In the genomic region with DNA sequence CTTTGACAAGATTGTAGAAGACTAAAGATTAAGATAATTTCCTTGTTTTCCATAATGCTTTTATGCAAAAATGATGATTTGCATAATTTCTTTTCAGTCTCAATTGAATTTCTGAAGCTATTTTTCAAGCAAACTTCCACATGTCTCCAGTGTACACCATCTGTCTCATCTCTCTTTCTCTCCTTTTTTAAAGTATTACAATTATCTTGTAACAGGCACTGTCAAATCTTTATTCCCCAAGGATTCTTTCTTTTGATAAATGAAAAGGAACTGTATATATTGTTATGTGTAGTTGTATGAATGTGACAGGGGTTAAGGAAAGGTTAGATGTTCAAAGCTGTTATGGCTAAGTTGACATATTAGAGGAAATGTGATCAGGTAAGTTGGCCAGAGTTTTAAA, we compare ENCODE assay signal across 14 cellular contexts. TPM values are rescaled to one million over a fixed set of nuclear protein-coding genes. Genes with fewer than 3 reads are reported as not detected.
DNase-seq lines count a peak whose midpoint lies in the region; ATAC-seq and TF ChIP-seq lines count a peak whose summit lies in the region.
"Had no signal": no experiment of that assay in that cellular context is flagged by ENCODE, and none has a peak within 500 bp of the region (broad histone marks: within the 10 kb centered on the region; RNA-seq: fewer than 3 reads in every experiment).

No MANE protein-coding gene starts in this region.

- ATAC-seq in HG02610 (IDR thresholded peaks at IDR 0.05; ENCODE audit: unreplicated experiment) = no peak
- ATAC-seq: GM12878, HCT116, HepG2 had no signal

- H3K27ac ChIP-seq in osteoblast (ENCODE audit: low read depth, low read length) (peak overlapping the region; percentile 4), adrenal gland (no peak overlapping the region)
- H3K27ac ChIP-seq: GM23248 had no signal

- no peak overlapping the region for H3K4me3 ChIP-seq in osteoblast (ENCODE audit: insufficient read depth, low read length)
- H3K4me3 ChIP-seq in adrenal gland = no peak overlapping the region
- H3K4me3 ChIP-seq: GM12878, GM23248 had no signal

- H3K4me1 ChIP-seq in osteoblast (ENCODE audit: insufficient read depth, low read length) (peaks cover 29% of the 10 kb centered on the region), adrenal gland (replicated peaks in 1 of 2) (no peaks in the 10 kb centered on the region)

- CTCF ChIA-PET in Calu3 (lab: Charles Lee) = no interaction called here

- no peaks in the 10 kb centered on the region for H3K79me2 ChIP-seq in osteoblast (ENCODE audit: insufficient read depth, low read length)

- TF ChIP-seq POLR2A in adrenal gland (IDR thresholded peaks at IDR 0.05) = no peak

- H3K27me3 Mint-ChIP-seq in Calu3 (ENCODE audit: unreplicated experiment) (no peaks in the 10 kb centered on the region), chondrocyte (ENCODE audit: low read depth) (no peaks in the 10 kb centered on the region)

- H3K9me3 Mint-ChIP-seq in Calu3 (ENCODE audit: low read depth, unreplicated experiment) (no peaks in the 10 kb centered on the region), chondrocyte (ENCODE audit: low read depth) (no peaks in the 10 kb centered on the region)

- H3K4me2 ChIP-seq in osteoblast (ENCODE audit: insufficient read depth, low read length) = no peak overlapping the region

- intact Hi-C loops in Calu3 (cut with micrococcal nuclease; ENCODE audit: unreplicated experiment) (no loop called here), adrenal gland (cut with DNase I) (no loop called here)

- no TSS peak for BruUV-seq in Calu3 (replicated peaks; lab: Mats Ljungman, UMichigan)

- no peaks in the 10 kb centered on the region for H4K20me1 ChIP-seq in osteoblast (ENCODE audit: insufficient read depth, low read length)

- no peaks in the 10 kb centered on the region for H3K27me3 ChIP-seq in osteoblast (ENCODE audit: insufficient read depth, low read length)
- H3K27me3 ChIP-seq in adrenal gland = no peaks in the 10 kb centered on the region

- H3K36me3 ChIP-seq in osteoblast (ENCODE audit: insufficient read depth, low read length) (no peaks in the 10 kb centered on the region), adrenal gland (replicated peaks in 1 of 2) (no peaks in the 10 kb centered on the region)

- no peak for TF ChIP-seq CTCF in Calu3 (IDR thresholded peaks at IDR 0.05; ENCODE audit: unreplicated experiment)
- no peak for TF ChIP-seq CTCF in chondrocyte (IDR thresholded peaks at IDR 0.05)
- no peak for TF ChIP-seq CTCF in osteoblast (IDR thresholded peaks at IDR 0.05; ENCODE audit: extremely low read depth, low read depth, low read length)
- TF ChIP-seq CTCF in adrenal gland (IDR thresholded peaks at IDR 0.05) = no peak

- peak overlapping the region; percentile 35 for H3K27ac Mint-ChIP-seq in Calu3 (ENCODE audit: unreplicated experiment)
- H3K27ac Mint-ChIP-seq in chondrocyte (ENCODE audit: unreplicated experiment) = peak overlapping the region; percentile 17
- H3K27ac Mint-ChIP-seq: CD8-positive, alpha-beta memory T cell had no signal

- H3K9me3 ChIP-seq in osteoblast (ENCODE audit: low read depth, low read length) (no peaks in the 10 kb centered on the region), adrenal gland (replicated peaks in 1 of 3) (no peaks in the 10 kb centered on the region)
- H3K9me3 ChIP-seq: Caco-2 had no signal

- no peak overlapping the region for H2AFZ ChIP-seq in osteoblast (ENCODE audit: low read length)
- H2AFZ ChIP-seq: GM23248 had no signal

- H3K4me1 Mint-ChIP-seq in Calu3 (ENCODE audit: low read depth, unreplicated experiment) = peaks cover 32% of the 10 kb centered on the region
- peaks cover 16% of the 10 kb centered on the region for H3K4me1 Mint-ChIP-seq in chondrocyte (ENCODE audit: low read depth)
- H3K4me1 Mint-ChIP-seq: CD8-positive, alpha-beta memory T cell had no signal

- DNase-seq in Calu3 (no peak), NCI-H69 (lab: John Stamatoyannopoulos, UW) (peak; percentile 34), chondrocyte (ENCODE audit: low spot score) (no peak), osteoblast (ENCODE audit: insufficient read length, low spot score, missing footprints) (no peak), HK-2 (ENCODE audit: unreplicated experiment) (no peak), adrenal gland (no peak)
- DNase-seq: Caco-2; CD8-positive, alpha-beta memory T cell; DMS53; GM23248 had no signal

- no peaks in the 10 kb centered on the region for H3K36me3 Mint-ChIP-seq in Calu3 (ENCODE audit: insufficient read depth, unreplicated experiment)
- no peaks in the 10 kb centered on the region for H3K36me3 Mint-ChIP-seq in chondrocyte (ENCODE audit: low read depth)
- H3K36me3 Mint-ChIP-seq: CD8-positive, alpha-beta memory T cell had no signal

- H3K4me3 Mint-ChIP-seq in Calu3 (ENCODE audit: low read depth, unreplicated experiment) (no peak overlapping the region), chondrocyte (ENCODE audit: unreplicated experiment) (no peak overlapping the region)
- H3K4me3 Mint-ChIP-seq: CD8-positive, alpha-beta memory T cell had no signal

RNA-seq across cellular contexts. Expression of a gene that starts 7.9 kb away (rescaled TPM):
- 64.6 and 70.1 TPM in 2 replicates for total RNA-seq in Calu3 (2022)
- 21.8 to 28.1 TPM (median 25.2 TPM) in 3 replicates for total RNA-seq in chondrocyte
- total RNA-seq in osteoblast = 33.0 and 37.6 TPM in 2 replicates
- 10 to 100 TPM in 5 of 8 donors, 1 to 10 TPM in 3; 7.0 to 19.3 (median 10.5) TPM for total RNA-seq in adrenal gland
- polyA plus RNA-seq in adrenal gland = 1 to 10 TPM; 1.8 to 5.7 (median 2.2) TPM
- polyA plus RNA-seq: CD8-positive, alpha-beta memory T cell had no signal
